22 cellular contexts compared by ENCODE assay signal in the genomic region with DNA sequence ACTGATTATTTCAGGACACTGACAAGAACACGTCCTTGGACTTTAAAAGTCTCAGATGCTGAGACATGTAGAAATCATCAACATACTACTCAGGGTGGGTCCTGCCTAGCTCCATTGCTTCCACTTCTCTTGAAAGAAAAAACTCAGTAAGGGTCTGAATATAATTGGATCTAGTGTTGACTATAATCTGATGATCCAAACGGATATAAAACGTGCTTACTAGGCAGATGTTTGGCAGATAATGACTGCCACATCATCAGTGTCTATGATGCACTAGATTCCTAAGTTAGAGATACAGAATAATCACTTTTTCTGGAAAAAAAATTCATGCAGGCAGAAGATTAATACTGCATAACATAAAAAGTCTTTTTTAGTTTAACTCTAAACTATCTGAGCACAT. TPM values are rescaled to one million over a fixed set of nuclear protein-coding genes. Genes with fewer than 3 reads are reported as not detected.
"Had no signal": no experiment of that assay in that cellular context is flagged by ENCODE, and none has a peak within 500 bp of the region (broad histone marks: within the 10 kb centered on the region; RNA-seq: fewer than 3 reads in every experiment).

No MANE protein-coding gene starts in this region.

- ATAC-seq: K562, Panc1, PC-3, T-cell had no signal

- H3K27ac ChIP-seq: HL-60, KMS-11, RWPE1 had no signal

- H3K9ac ChIP-seq: KMS-11, SK-N-SH had no signal

- H3K9me3 ChIP-seq: SK-N-SH had no signal

- DNase-seq: Kasumi-1, MM.1S, NCI-H1105, NCI-H1417, NCI-H1436 treated with DMSO at 0.1 percent for 48 hours, NCI-H1694, NCI-H187 treated with DMSO at 0.1 percent for 48 hours, NCI-H2029 treated with DMSO at 0.1 percent for 48 hours, NCI-H345, NCI-H446 treated with DMSO at 0.1 percent for 48 hours, NCI-H510A treated with DMSO at 0.1 percent for 48 hours, PC-3, SHP77, SK-N-SH, SW 1271, T-cell had no signal

- H3K4me2 ChIP-seq: KMS-11, SK-N-SH had no signal

- H3K4me3 ChIP-seq: K562 had no signal

RNA-seq across cellular contexts. Expression of a gene that starts 21.6 kb away (rescaled TPM):
- polyA plus RNA-seq: IgD-negative memory B cell had no signal
